In genomic region chr4:141652161-141652778, GRCh38 we compare ENCODE assay signal across 13 cellular contexts. TPM values are rescaled to one million over a fixed set of nuclear protein-coding genes. Genes with fewer than 3 reads are reported as not detected.
DNase-seq lines count a peak whose midpoint lies in the region; ATAC-seq and TF ChIP-seq lines count a peak whose summit lies in the region.
"Had no signal": no experiment of that assay in that cellular context is flagged by ENCODE, and none has a peak within 500 bp of the region (broad histone marks: within the 10 kb centered on the region; RNA-seq: fewer than 3 reads in every experiment).

No MANE protein-coding gene starts in this region.

- H3K79me2 ChIP-seq in parathyroid adenoma, result no peaks in the 10 kb centered on the region

- no peak overlapping the region for H2AFZ ChIP-seq in parathyroid adenoma

- peak; percentile 49 for ATAC-seq in gastroesophageal sphincter
- no peak for ATAC-seq in HG03175 (IDR thresholded peaks at IDR 0.05; ENCODE audit: unreplicated experiment)

- H3K27me3 ChIP-seq in adipocyte (replicated peaks; ENCODE audit: control insufficient read depth, insufficient read depth, low read length), result no peaks in the 10 kb centered on the region
- no peaks in the 10 kb centered on the region for H3K27me3 ChIP-seq in gastroesophageal sphincter
- H3K27me3 ChIP-seq in parathyroid adenoma (ENCODE audit: control insufficient read depth, insufficient read depth, low read length), result no peaks in the 10 kb centered on the region
- no peaks in the 10 kb centered on the region for H3K27me3 ChIP-seq in Peyer's patch
- H3K27me3 ChIP-seq: BE2C, neutrophil had no signal

- WGBS in gastroesophageal sphincter (ENCODE audit: low coverage in 1 of 2), 2 donors, result 4 to 5% methylated on average over 4 of the region's 4 CpGs

- DNase-seq in AG09319 (ENCODE audit: extremely low read depth, low read depth) (peak; percentile 89), adipocyte (ENCODE audit: low read depth) (peak; percentile 90), Peyer's patch (no peak), DMS153 treated with DMSO at 0.1 percent for 48 hours (lab: John Stamatoyannopoulos, UW; ENCODE audit: unreplicated experiment) (no peak), cerebellar cortex (ENCODE audit: low spot score) (no peak)
- DNase-seq: BE2C, KG1, NCI-H2081, substantia nigra had no signal

- no peak overlapping the region for H3K4me2 ChIP-seq in parathyroid adenoma (ENCODE audit: low read length)

- TF ChIP-seq CTCF in AG09319 (IDR thresholded peaks at IDR 0.05; ENCODE audit: low read depth, low read length) (no peak), gastroesophageal sphincter (IDR thresholded peaks at IDR 0.05) (no peak), parathyroid adenoma (IDR thresholded peaks at IDR 0.05) (no peak), Peyer's patch (IDR thresholded peaks at IDR 0.05) (no peak)

- H3K4me1 ChIP-seq in adipocyte (ENCODE audit: control insufficient read depth, insufficient read depth, low read length) (peaks cover 20% of the 10 kb centered on the region), gastroesophageal sphincter (peaks cover 9 to 31% (median 9%) of the 10 kb centered on the region in 3 donors), parathyroid adenoma (no peaks in the 10 kb centered on the region), Peyer's patch (peaks cover 0 to 3% (median 0%) of the 10 kb centered on the region in 4 donors)

- H3K27ac ChIP-seq in gastroesophageal sphincter, result peak overlapping the region; percentile 32 to 68 (median 59)
- H3K27ac ChIP-seq in parathyroid adenoma, result peak overlapping the region; percentile 11
- peak overlapping the region in 1 of 4 donors; percentile 31 for H3K27ac ChIP-seq in Peyer's patch
- H3K27ac ChIP-seq: neutrophil had no signal

- no peaks in the 10 kb centered on the region for H3K9me3 ChIP-seq in adipocyte (ENCODE audit: control insufficient read depth, low read length)
- H3K9me3 ChIP-seq in gastroesophageal sphincter, result no peaks in the 10 kb centered on the region
- no peaks in the 10 kb centered on the region for H3K9me3 ChIP-seq in parathyroid adenoma (ENCODE audit: control insufficient read depth, low read length)
- no peaks in the 10 kb centered on the region for H3K9me3 ChIP-seq in Peyer's patch
- H3K9me3 ChIP-seq: BE2C, neutrophil had no signal

- H3K9ac ChIP-seq in adipocyte (ENCODE audit: low read length) (peak overlapping the region; percentile 37), parathyroid adenoma (no peak overlapping the region)

- H3K4me3 ChIP-seq in adipocyte (ENCODE audit: low read length) (no peak overlapping the region), gastroesophageal sphincter (no peak overlapping the region), parathyroid adenoma (ENCODE audit: low read depth, low read length) (no peak overlapping the region), Peyer's patch (no peak overlapping the region)

- no peak for TF ChIP-seq EP300 in gastroesophageal sphincter (IDR thresholded peaks at IDR 0.05)

- TF ChIP-seq POLR2A in gastroesophageal sphincter (IDR thresholded peaks at IDR 0.05) (no peak), Peyer's patch (IDR thresholded peaks at IDR 0.05) (no peak)

- H3K36me3 ChIP-seq in adipocyte (ENCODE audit: control insufficient read depth, insufficient read depth, low read length, severe bottlenecking) (no peaks in the 10 kb centered on the region), gastroesophageal sphincter (no peaks in the 10 kb centered on the region), parathyroid adenoma (ENCODE audit: control insufficient read depth, insufficient read depth, low read length) (no peaks in the 10 kb centered on the region), Peyer's patch (no peaks in the 10 kb centered on the region)
- H3K36me3 ChIP-seq: BE2C, neutrophil had no signal

RNA-seq across cellular contexts. Expression of gene IL15, which starts 15.9 kb away (rescaled TPM):
- 1 to 10 TPM; 1.6 to 5.8 (median 3.7) TPM for total RNA-seq in gastroesophageal sphincter
- 10 to 100 TPM; 12.7 to 18.2 (median 15.9) TPM for total RNA-seq in Peyer's patch

Comparison
In these comparisons a context has a peak if more than half of its experiments do, and no peak if none do; other contexts are left out.
1. DNase-seq: peak in AG09319 (single experiment) and adipocyte (single experiment); none in Peyer's patch (0 of 3), DMS153 treated with DMSO at 0.1 percent for 48 hours (single experiment) and cerebellar cortex (single experiment).